30 cellular contexts compared by ENCODE assay signal in the genomic region with DNA sequence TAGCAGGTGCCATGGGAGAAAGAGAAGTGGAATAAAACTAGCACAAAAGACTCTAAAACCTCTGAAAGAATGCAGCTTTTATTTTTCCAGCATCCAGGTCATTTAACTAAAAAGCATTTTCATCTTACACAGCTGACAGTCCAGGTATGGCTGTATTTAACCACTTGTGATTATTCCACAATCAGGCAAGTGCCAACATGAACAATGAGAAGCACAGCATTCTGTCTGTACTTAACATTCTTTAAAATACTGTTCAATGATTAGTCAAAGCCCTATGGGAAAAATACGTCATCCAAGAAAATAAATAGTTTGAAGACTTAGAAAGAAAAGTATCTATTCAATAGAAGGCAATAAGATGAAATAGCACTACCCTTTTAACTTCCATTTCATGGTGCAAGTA.
"Had no signal": no experiment of that assay in that cellular context is flagged by ENCODE, and none has a peak within 500 bp of the region (broad histone marks: within the 10 kb centered on the region; RNA-seq: fewer than 3 reads in every experiment).

No MANE protein-coding gene starts in this region.

- H3K9ac ChIP-seq: neural progenitor cell, parathyroid adenoma had no signal

- H3K9me3 ChIP-seq: esophagus squamous epithelium, lower lobe of right lung, psoas muscle, sigmoid colon, stomach, thyroid gland, upper lobe of left lung, vagina had no signal

- H3K27me3 ChIP-seq: brain microvascular endothelial cell, esophagus squamous epithelium, left lung, neural progenitor cell, sigmoid colon, stomach, thyroid gland, upper lobe of left lung, vagina had no signal

- DNase-seq: activated CD4-positive, alpha-beta memory T cell treated with anti-CD3 and anti-CD28 coated beads for 36 hours; activated CD4-positive, alpha-beta T cell treated with anti-CD3 and anti-CD28 coated beads, Interleukin-2, amount 10 ng/mL, durations not matched to agents 24 days and 14 days; activated CD4-positive, CD25-positive, alpha-beta regulatory T cell treated with anti-CD3 and anti-CD28 coated beads, Interleukin-2, amount 50 U/mL, for 72 hours; activated CD8-positive, alpha-beta memory T cell treated with anti-CD3 and anti-CD28 coated beads, Interleukin-2, amount 50 U/mL, for 48 hours; activated gamma-delta T cell; activated naive CD4-positive, alpha-beta T cell treated with anti-CD3 and anti-CD28 coated beads, Interleukin-2, amount 50 U/mL, for 16 hours; activated T-cell treated with anti-CD3 and anti-CD28 coated beads, Interleukin-2, amount 50 U/mL, for 24 hours; amniotic stem cell; brain microvascular endothelial cell; central memory CD4-positive, alpha-beta T cell; endodermal cell; esophagus squamous epithelium; left lung; lower lobe of right lung; mesendoderm; natural killer cell; occipital lobe; psoas muscle; sigmoid colon; small intestine; stimulated activated CD4-positive, alpha-beta T cell treated with anti-CD3 and anti-CD28 coated beads, Interleukin-2, amount 100 ng/mL, for 24 hours; stimulated activated naive B cell treated with anti-CD40 and anti-IgM and Interleukin-4, amounts not matched to agents 10 μg/mL and 1 μg/mL and 100 μg/mL, for 72 hours; stomach; thyroid gland; upper lobe of left lung had no signal

- H3K4me3 ChIP-seq: esophagus squamous epithelium, left lung, lower lobe of right lung, neural progenitor cell, psoas muscle, sigmoid colon, stomach, thyroid gland, upper lobe of left lung, vagina had no signal

- ATAC-seq: left lung; lower lobe of right lung; natural killer cell; psoas muscle; stimulated activated naive B cell treated with anti-CD40 and anti-IgM and Interleukin-4, amounts not matched to agents 10 μg/mL and 1 μg/mL and 100 μg/mL, for 72 hours had no signal

- H2AFZ ChIP-seq: neural progenitor cell, parathyroid adenoma had no signal

- H3K27ac ChIP-seq: brain microvascular endothelial cell, esophagus squamous epithelium, left lung, lower lobe of right lung, neural progenitor cell, parathyroid adenoma, psoas muscle, sigmoid colon, stomach, thyroid gland, upper lobe of left lung, vagina had no signal

- H3K36me3 ChIP-seq: brain microvascular endothelial cell, esophagus squamous epithelium, left lung, lower lobe of right lung, neural progenitor cell, sigmoid colon, stomach, thyroid gland, upper lobe of left lung, vagina had no signal

- H3K4me2 ChIP-seq: neural progenitor cell had no signal

- H3K4me1 ChIP-seq: esophagus squamous epithelium, left lung, lower lobe of right lung, neural progenitor cell, parathyroid adenoma, psoas muscle, sigmoid colon, stomach, thyroid gland, upper lobe of left lung, vagina had no signal

- H3K79me2 ChIP-seq: parathyroid adenoma had no signal

- FAIRE-seq: astrocyte, frontal cortex, small intestine had no signal
